ENCODE assay signal across 1 cellular context in the genomic region with DNA sequence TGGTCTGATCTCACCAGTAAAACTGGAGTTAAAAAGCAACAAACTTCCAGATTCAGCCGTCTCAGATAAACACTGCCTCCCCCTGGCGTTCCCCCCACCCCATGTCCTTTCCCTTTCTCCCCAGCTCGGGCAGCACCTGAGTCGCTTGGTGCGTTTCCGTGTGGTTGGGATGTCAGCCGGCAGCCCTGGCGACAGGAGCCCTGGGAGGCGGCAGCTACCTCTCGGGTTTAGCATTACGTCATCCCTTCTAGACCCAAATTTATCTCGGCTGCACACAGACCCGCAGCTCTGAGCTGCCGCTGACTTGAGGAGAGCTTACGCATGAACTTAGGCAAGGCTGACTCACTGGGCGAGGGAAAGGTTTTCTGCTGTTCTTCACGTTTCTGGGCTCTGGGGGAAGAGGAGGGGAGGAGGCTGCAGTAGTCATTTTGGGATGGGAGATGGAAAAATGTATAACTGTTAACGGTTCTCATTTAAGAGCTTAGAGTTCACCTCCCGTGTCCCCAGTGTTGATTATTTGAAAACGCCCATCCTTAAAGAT.
TF ChIP-seq lines count a peak whose summit lies in the region.

No MANE protein-coding gene starts in this region.

TF ChIP-seq in K562, 482 proteins besides CTCF, POLR2A, EP300 and RAD21 (continued from another document and continues in another):
- no peak for TF ChIP-seq RFX7 (CRISPR knock-in tag; IDR thresholded peaks at IDR 0.05)
- no peak for TF ChIP-seq ZSCAN29 (IDR thresholded peaks at IDR 0.05)
- TF ChIP-seq, protein P1, sequence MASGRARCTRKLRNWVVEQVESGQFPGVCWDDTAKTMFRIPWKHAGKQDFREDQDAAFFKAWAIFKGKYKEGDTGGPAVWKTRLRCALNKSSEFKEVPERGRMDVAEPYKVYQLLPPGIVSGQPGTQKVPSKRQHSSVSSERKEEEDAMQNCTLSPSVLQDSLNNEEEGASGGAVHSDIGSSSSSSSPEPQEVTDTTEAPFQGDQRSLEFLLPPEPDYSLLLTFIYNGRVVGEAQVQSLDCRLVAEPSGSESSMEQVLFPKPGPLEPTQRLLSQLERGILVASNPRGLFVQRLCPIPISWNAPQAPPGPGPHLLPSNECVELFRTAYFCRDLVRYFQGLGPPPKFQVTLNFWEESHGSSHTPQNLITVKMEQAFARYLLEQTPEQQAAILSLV (tag; IDR thresholded peaks at IDR 0.05), result no peak
- no peak for TF ChIP-seq ZKSCAN3 (CRISPR knock-in tag; IDR thresholded peaks at IDR 0.05)
- no peak for TF ChIP-seq ZNF232 (CRISPR knock-in tag; IDR thresholded peaks at IDR 0.05)
- TF ChIP-seq PTBP1 (IDR thresholded peaks at IDR 0.05; ENCODE audit: low read depth, low read length), result no peak
- 0 out of 2 replicates have a peak, but pooled peaks have one; percentile 18 for TF ChIP-seq ZNF311 (CRISPR knock-in tag; IDR thresholded peaks at IDR 0.05)
- TF ChIP-seq, protein P2, sequence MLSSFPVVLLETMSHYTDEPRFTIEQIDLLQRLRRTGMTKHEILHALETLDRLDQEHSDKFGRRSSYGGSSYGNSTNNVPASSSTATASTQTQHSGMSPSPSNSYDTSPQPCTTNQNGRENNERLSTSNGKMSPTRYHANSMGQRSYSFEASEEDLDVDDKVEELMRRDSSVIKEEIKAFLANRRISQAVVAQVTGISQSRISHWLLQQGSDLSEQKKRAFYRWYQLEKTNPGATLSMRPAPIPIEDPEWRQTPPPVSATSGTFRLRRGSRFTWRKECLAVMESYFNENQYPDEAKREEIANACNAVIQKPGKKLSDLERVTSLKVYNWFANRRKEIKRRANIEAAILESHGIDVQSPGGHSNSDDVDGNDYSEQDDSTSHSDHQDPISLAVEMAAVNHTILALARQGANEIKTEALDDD (IDR thresholded peaks at IDR 0.05), result peak; percentile 73; the same call in 1 of the 2 replicates
- TF ChIP-seq RBBP5 (IDR thresholded peaks at IDR 0.05; ENCODE audit: borderline replicate concordance, insufficient read depth, low read length, poor library complexity, severe bottlenecking), result peak; percentile 61
- TF ChIP-seq, protein P3, sequence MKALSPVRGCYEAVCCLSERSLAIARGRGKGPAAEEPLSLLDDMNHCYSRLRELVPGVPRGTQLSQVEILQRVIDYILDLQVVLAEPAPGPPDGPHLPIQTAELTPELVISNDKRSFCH (CRISPR knock-in tag; IDR thresholded peaks at IDR 0.05), result no peak
- TF ChIP-seq, protein P3 (tag; IDR thresholded peaks at IDR 0.05), result no peak
- TF ChIP-seq, protein P4, sequence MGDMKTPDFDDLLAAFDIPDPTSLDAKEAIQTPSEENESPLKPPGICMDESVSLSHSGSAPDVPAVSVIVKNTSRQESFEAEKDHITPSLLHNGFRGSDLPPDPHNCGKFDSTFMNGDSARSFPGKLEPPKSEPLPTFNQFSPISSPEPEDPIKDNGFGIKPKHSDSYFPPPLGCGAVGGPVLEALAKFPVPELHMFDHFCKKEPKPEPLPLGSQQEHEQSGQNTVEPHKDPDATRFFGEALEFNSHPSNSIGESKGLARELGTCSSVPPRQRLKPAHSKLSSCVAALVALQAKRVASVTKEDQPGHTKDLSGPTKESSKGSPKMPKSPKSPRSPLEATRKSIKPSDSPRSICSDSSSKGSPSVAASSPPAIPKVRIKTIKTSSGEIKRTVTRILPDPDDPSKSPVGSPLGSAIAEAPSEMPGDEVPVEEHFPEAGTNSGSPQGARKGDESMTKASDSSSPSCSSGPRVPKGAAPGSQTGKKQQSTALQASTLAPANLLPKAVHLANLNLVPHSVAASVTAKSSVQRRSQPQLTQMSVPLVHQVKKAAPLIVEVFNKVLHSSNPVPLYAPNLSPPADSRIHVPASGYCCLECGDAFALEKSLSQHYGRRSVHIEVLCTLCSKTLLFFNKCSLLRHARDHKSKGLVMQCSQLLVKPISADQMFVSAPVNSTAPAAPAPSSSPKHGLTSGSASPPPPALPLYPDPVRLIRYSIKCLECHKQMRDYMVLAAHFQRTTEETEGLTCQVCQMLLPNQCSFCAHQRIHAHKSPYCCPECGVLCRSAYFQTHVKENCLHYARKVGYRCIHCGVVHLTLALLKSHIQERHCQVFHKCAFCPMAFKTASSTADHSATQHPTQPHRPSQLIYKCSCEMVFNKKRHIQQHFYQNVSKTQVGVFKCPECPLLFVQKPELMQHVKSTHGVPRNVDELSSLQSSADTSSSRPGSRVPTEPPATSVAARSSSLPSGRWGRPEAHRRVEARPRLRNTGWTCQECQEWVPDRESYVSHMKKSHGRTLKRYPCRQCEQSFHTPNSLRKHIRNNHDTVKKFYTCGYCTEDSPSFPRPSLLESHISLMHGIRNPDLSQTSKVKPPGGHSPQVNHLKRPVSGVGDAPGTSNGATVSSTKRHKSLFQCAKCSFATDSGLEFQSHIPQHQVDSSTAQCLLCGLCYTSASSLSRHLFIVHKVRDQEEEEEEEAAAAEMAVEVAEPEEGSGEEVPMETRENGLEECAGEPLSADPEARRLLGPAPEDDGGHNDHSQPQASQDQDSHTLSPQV (IDR thresholded peaks at IDR 0.05), result 0 out of 2 replicates have a peak, but pooled peaks have one; percentile 53
- peak; percentile 83 for TF ChIP-seq SMARCA4 (IDR thresholded peaks at IDR 0.05)
- TF ChIP-seq TCF3 (CRISPR knock-in tag; IDR thresholded peaks at IDR 0.05), result peak; percentile 79
- TF ChIP-seq KDM2B (CRISPR knock-in tag; IDR thresholded peaks at IDR 0.05), result no peak
- no peak for TF ChIP-seq CREBBP (IDR thresholded peaks at IDR 0.05; ENCODE audit: low read depth, low read length)
- no peak for TF ChIP-seq SRSF7 (optimal IDR thresholded peaks at IDR 0.05; ENCODE audit: low read depth, low read length)
- TF ChIP-seq, protein P5, sequence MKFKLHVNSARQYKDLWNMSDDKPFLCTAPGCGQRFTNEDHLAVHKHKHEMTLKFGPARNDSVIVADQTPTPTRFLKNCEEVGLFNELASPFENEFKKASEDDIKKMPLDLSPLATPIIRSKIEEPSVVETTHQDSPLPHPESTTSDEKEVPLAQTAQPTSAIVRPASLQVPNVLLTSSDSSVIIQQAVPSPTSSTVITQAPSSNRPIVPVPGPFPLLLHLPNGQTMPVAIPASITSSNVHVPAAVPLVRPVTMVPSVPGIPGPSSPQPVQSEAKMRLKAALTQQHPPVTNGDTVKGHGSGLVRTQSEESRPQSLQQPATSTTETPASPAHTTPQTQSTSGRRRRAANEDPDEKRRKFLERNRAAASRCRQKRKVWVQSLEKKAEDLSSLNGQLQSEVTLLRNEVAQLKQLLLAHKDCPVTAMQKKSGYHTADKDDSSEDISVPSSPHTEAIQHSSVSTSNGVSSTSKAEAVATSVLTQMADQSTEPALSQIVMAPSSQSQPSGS (CRISPR knock-in tag; IDR thresholded peaks at IDR 0.05), result peak; percentile 94
- TF ChIP-seq, protein P6, sequence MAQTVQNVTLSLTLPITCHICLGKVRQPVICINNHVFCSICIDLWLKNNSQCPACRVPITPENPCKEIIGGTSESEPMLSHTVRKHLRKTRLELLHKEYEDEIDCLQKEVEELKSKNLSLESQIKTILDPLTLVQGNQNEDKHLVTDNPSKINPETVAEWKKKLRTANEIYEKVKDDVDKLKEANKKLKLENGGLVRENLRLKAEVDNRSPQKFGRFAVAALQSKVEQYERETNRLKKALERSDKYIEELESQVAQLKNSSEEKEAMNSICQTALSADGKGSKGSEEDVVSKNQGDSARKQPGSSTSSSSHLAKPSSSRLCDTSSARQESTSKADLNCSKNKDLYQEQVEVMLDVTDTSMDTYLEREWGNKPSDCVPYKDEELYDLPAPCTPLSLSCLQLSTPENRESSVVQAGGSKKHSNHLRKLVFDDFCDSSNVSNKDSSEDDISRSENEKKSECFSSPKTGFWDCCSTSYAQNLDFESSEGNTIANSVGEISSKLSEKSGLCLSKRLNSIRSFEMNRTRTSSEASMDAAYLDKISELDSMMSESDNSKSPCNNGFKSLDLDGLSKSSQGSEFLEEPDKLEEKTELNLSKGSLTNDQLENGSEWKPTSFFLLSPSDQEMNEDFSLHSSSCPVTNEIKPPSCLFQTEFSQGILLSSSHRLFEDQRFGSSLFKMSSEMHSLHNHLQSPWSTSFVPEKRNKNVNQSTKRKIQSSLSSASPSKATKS (CRISPR knock-in tag; IDR thresholded peaks at IDR 0.05), result no peak
- peak; percentile 70; the same call in 1 of the 2 replicates for TF ChIP-seq MEF2A (IDR thresholded peaks at IDR 0.05; ENCODE audit: control insufficient read depth, low read depth, low read length)
- no peak for TF ChIP-seq ZNF444 (CRISPR knock-in tag; IDR thresholded peaks at IDR 0.05)
- TF ChIP-seq CCNT2 (IDR thresholded peaks at IDR 0.05; ENCODE audit: borderline replicate concordance, extremely low read depth, insufficient read length, low read depth, low read length), result peak; percentile 31
- TF ChIP-seq ZSCAN32 (CRISPR knock-in tag; IDR thresholded peaks at IDR 0.05), result no peak
- peak in 1 of 2 experiments; percentile 45; a peak in 1 of 4 replicates for TF ChIP-seq HDAC1 (IDR thresholded peaks at IDR 0.05)
- TF ChIP-seq, protein P7, sequence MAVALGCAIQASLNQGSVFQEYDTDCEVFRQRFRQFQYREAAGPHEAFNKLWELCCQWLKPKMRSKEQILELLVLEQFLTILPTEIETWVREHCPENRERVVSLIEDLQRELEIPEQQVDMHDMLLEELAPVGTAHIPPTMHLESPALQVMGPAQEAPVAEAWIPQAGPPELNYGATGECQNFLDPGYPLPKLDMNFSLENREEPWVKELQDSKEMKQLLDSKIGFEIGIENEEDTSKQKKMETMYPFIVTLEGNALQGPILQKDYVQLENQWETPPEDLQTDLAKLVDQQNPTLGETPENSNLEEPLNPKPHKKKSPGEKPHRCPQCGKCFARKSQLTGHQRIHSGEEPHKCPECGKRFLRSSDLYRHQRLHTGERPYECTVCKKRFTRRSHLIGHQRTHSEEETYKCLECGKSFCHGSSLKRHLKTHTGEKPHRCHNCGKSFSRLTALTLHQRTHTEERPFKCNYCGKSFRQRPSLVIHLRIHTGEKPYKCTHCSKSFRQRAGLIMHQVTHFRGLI (CRISPR knock-in tag; IDR thresholded peaks at IDR 0.05), result no peak
- TF ChIP-seq ZFP1 (CRISPR knock-in tag; IDR thresholded peaks at IDR 0.05), result no peak
- peak; percentile 85 for TF ChIP-seq HNRNPLL (IDR thresholded peaks at IDR 0.05; ENCODE audit: low read depth, low read length, poor library complexity, severe bottlenecking)
- no peak for TF ChIP-seq ZC3H11A (IDR thresholded peaks at IDR 0.05; ENCODE audit: low read depth, low read length)
- no peak for TF ChIP-seq NFYB (IDR thresholded peaks at IDR 0.05; ENCODE audit: extremely low read depth, insufficient read length)
- peak; percentile 58; the same call in 1 of the 2 replicates for TF ChIP-seq RNF2 (IDR thresholded peaks at IDR 0.05)
- no peak for TF ChIP-seq ZNF212 (CRISPR knock-in tag; IDR thresholded peaks at IDR 0.05)
- TF ChIP-seq EP400 (IDR thresholded peaks at IDR 0.05), result peak; percentile 50
- TF ChIP-seq RBM34 (IDR thresholded peaks at IDR 0.05; ENCODE audit: borderline replicate concordance, insufficient read depth, low read length), result no peak
- no peak for TF ChIP-seq SIX5 (IDR thresholded peaks at IDR 0.05; ENCODE audit: borderline replicate concordance in 1 of 2, insufficient read depth in 1 of 2, low read depth in 1 of 2, low read length in 2 of 2)
- no peak for TF ChIP-seq MCM7 (IDR thresholded peaks at IDR 0.05)
- TF ChIP-seq ZNF274 (IDR thresholded peaks at IDR 0.05; ENCODE audit: borderline replicate concordance, low read depth, low read length), result no peak
- no peak for TF ChIP-seq BDP1 (IDR thresholded peaks at IDR 0.05; ENCODE audit: insufficient read depth, insufficient read length)
- no peak for TF ChIP-seq BRD4 (IDR thresholded peaks at IDR 0.05)
- TF ChIP-seq, protein P8, sequence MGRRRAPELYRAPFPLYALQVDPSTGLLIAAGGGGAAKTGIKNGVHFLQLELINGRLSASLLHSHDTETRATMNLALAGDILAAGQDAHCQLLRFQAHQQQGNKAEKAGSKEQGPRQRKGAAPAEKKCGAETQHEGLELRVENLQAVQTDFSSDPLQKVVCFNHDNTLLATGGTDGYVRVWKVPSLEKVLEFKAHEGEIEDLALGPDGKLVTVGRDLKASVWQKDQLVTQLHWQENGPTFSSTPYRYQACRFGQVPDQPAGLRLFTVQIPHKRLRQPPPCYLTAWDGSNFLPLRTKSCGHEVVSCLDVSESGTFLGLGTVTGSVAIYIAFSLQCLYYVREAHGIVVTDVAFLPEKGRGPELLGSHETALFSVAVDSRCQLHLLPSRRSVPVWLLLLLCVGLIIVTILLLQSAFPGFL (CRISPR knock-in tag; IDR thresholded peaks at IDR 0.05), result no peak
- TF ChIP-seq, protein P9, sequence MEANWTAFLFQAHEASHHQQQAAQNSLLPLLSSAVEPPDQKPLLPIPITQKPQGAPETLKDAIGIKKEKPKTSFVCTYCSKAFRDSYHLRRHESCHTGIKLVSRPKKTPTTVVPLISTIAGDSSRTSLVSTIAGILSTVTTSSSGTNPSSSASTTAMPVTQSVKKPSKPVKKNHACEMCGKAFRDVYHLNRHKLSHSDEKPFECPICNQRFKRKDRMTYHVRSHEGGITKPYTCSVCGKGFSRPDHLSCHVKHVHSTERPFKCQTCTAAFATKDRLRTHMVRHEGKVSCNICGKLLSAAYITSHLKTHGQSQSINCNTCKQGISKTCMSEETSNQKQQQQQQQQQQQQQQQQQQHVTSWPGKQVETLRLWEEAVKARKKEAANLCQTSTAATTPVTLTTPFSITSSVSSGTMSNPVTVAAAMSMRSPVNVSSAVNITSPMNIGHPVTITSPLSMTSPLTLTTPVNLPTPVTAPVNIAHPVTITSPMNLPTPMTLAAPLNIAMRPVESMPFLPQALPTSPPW (CRISPR knock-in tag; IDR thresholded peaks at IDR 0.05), result peak; percentile 62
- TF ChIP-seq NONO (IDR thresholded peaks at IDR 0.05; ENCODE audit: low read depth in 2 of 2, low read length in 1 of 2), result no peak
- TF ChIP-seq KLF16 (IDR thresholded peaks at IDR 0.05), result 0 out of 2 replicates have a peak, but pooled peaks have one; percentile 14
- TF ChIP-seq ZNF140 (CRISPR knock-in tag; IDR thresholded peaks at IDR 0.05), result no peak
- peak in 1 of 2 experiments; percentile 69; a peak in 2 of 4 replicates for TF ChIP-seq RCOR1 (IDR thresholded peaks at IDR 0.05; ENCODE audit: borderline replicate concordance in 1 of 2, low read depth in 2 of 2, low read length in 2 of 2)
- TF ChIP-seq, protein P10, sequence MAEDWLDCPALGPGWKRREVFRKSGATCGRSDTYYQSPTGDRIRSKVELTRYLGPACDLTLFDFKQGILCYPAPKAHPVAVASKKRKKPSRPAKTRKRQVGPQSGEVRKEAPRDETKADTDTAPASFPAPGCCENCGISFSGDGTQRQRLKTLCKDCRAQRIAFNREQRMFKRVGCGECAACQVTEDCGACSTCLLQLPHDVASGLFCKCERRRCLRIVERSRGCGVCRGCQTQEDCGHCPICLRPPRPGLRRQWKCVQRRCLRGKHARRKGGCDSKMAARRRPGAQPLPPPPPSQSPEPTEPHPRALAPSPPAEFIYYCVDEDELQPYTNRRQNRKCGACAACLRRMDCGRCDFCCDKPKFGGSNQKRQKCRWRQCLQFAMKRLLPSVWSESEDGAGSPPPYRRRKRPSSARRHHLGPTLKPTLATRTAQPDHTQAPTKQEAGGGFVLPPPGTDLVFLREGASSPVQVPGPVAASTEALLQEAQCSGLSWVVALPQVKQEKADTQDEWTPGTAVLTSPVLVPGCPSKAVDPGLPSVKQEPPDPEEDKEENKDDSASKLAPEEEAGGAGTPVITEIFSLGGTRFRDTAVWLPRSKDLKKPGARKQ (CRISPR knock-in tag; IDR thresholded peaks at IDR 0.05), result no peak
- no peak for TF ChIP-seq ATF1 (CRISPR knock-in tag; IDR thresholded peaks at IDR 0.05)
- TF ChIP-seq ATF1 (tag; IDR thresholded peaks at IDR 0.05), result peak; percentile 72
- no peak for TF ChIP-seq BRCA1 (IDR thresholded peaks at IDR 0.05)
- no peak for TF ChIP-seq BRCA1 (CRISPR knock-in tag; IDR thresholded peaks at IDR 0.05)
- TF ChIP-seq MTA1 (IDR thresholded peaks at IDR 0.05; ENCODE audit: borderline replicate concordance), result peak; percentile 87
